8 cellular contexts compared by ENCODE assay signal in genomic region chr13:95676100-95676774, GRCh38. TPM values are rescaled to one million over a fixed set of nuclear protein-coding genes. Genes with fewer than 3 reads are reported as not detected.
A peak's percentile ranks its signal among the peaks of the same experiment; 100 is the strongest.
DNase-seq lines count a peak whose midpoint lies in the region; ATAC-seq and TF ChIP-seq lines count a peak whose summit lies in the region.

No MANE protein-coding gene starts in this region.

- peaks cover 23% of the 10 kb centered on the region for H4K20me1 ChIP-seq in OCI-LY3 (ENCODE audit: insufficient read depth, low read length)

- H3K4me1 ChIP-seq in ACC112 (ENCODE audit: control insufficient read depth, insufficient read depth, low read length, unreplicated experiment) (peaks cover 24% of the 10 kb centered on the region), OCI-LY3 (ENCODE audit: low read length) (peaks cover 30% of the 10 kb centered on the region)

- H3K4me3 ChIP-seq in ACC112 (ENCODE audit: low read depth, low read length) (peak overlapping the region; percentile 77), OCI-LY3 (ENCODE audit: low read length) (peak overlapping the region; percentile 93), astrocyte of the spinal cord (ENCODE audit: low read depth, low read length) (peak overlapping the region; percentile 70)

- DNase-seq in astrocyte of the spinal cord (ENCODE audit: low read depth, low spot score), result peak; percentile 44
- DNase-seq in kidney glomerular epithelial cell (lab: John Stamatoyannopoulos, UW), result peak; percentile 76
- peak; percentile 7 for DNase-seq in stimulated activated naive CD4-positive, alpha-beta T cell treated with Interleukin-2 at 50 U/mL for 16 hours (lab: John Stamatoyannopoulos, UW)

- H3K9ac ChIP-seq in OCI-LY3 (ENCODE audit: low read length), result peak overlapping the region; percentile 93

- H3K27ac ChIP-seq in ACC112 (ENCODE audit: low read depth, low read length) (peak overlapping the region; percentile 63), OCI-LY3 (ENCODE audit: low read length) (peak overlapping the region; percentile 66)

- H3K36me3 ChIP-seq in ACC112 (ENCODE audit: insufficient read depth, low read length) (no peaks in the 10 kb centered on the region), OCI-LY3 (replicated peaks; ENCODE audit: low read depth, low read length) (peaks cover 38% of the 10 kb centered on the region)

- in situ Hi-C loops in astrocyte of the spinal cord (cut with HindIII; ENCODE audit: low sequenced_read_pairs), result no loop called here

- peak overlapping the region; percentile 97 for H2AFZ ChIP-seq in ACC112 (ENCODE audit: low read length, unreplicated experiment)
- H2AFZ ChIP-seq in OCI-LY3 (ENCODE audit: low read depth, low read length), result peak overlapping the region; percentile 93

- H3K27me3 ChIP-seq in ACC112 (ENCODE audit: insufficient read depth, low read length), result no peaks in the 10 kb centered on the region
- H3K27me3 ChIP-seq in OCI-LY3 (ENCODE audit: low read depth, low read length), result no peaks in the 10 kb centered on the region

- ATAC-seq in GM18511 (IDR thresholded peaks at IDR 0.05; ENCODE audit: unreplicated experiment) (peak; percentile 20), HG03280 (IDR thresholded peaks at IDR 0.05; ENCODE audit: unreplicated experiment) (peak; percentile 12), esophagus mucosa (no peak)

- TF ChIP-seq CTCF in OCI-LY3 (IDR thresholded peaks at IDR 0.05; ENCODE audit: low read depth, low read length), result no peak
- no peak for TF ChIP-seq CTCF in astrocyte of the spinal cord (IDR thresholded peaks at IDR 0.05; ENCODE audit: low read depth, low read length)

- H3K79me2 ChIP-seq in ACC112 (ENCODE audit: control insufficient read depth, insufficient read depth, low read length, unreplicated experiment) (peaks cover 38% of the 10 kb centered on the region), OCI-LY3 (ENCODE audit: low read length) (peaks cover 49% of the 10 kb centered on the region)

- peak overlapping the region; percentile 76 for H3K4me2 ChIP-seq in OCI-LY3 (ENCODE audit: low read length)

- no peaks in the 10 kb centered on the region for H3K9me3 ChIP-seq in OCI-LY3 (ENCODE audit: insufficient read depth, low read length)

RNA-seq across cellular contexts. Expression of gene DNAJC3, which starts 0.7 kb away (rescaled TPM):
- 19.6 TPM for total RNA-seq in esophagus mucosa

RNA-seq across cellular contexts. Expression of gene DZIP1, which starts 31.7 kb away (rescaled TPM):
- 5.4 TPM for total RNA-seq in esophagus mucosa

Comparison
In these comparisons a context has a peak if more than half of its experiments do, and no peak if none do; other contexts are left out.
1. DNase-seq: peak in every context shown above with its lines; median percentile 76 in kidney glomerular epithelial cell; 44 in astrocyte of the spinal cord; 7 in stimulated activated naive CD4-positive, alpha-beta T cell treated with Interleukin-2 at 50 U/mL for 16 hours.